In genomic region chr1:2320001-2320400, GRCh38 we compare ENCODE assay signal across 17 cellular contexts.
"Had no signal": no experiment of that assay in that cellular context is flagged by ENCODE, and none has a peak within 500 bp of the region (broad histone marks: within the 10 kb centered on the region; RNA-seq: fewer than 3 reads in every experiment).

No MANE protein-coding gene starts in this region.

- H3K27ac ChIP-seq: brain microvascular endothelial cell, epithelial cell of prostate had no signal

- DNase-seq: activated B cell treated with CpG ODN at 0.5 μM for 24 hours; activated CD4-positive, alpha-beta T cell treated with anti-CD3 and anti-CD28 coated beads, Interleukin-2, amount 10 ng/mL, durations not matched to agents 7 days and 5 days; activated naive CD4-positive, alpha-beta T cell; activated naive CD8-positive, alpha-beta T cell treated with anti-CD3 and anti-CD28 coated beads, Interleukin-2, amount 10 ng/mL, durations not matched to agents 7 days and 5 days; brain microvascular endothelial cell; cerebellar nuclear complex; dermis blood vessel endothelial cell; effector memory CD8-positive, alpha-beta T cell; gastrocnemius medialis; left colon; posterior cingulate gyrus had no signal

- H3K36me3 ChIP-seq: brain microvascular endothelial cell, gastrocnemius medialis, thoracic aorta had no signal

- H3K4me3 ChIP-seq: gastrocnemius medialis, thoracic aorta had no signal

- H3K27ac Mint-ChIP-seq: activated B cell treated with CpG ODN at 0.5 μM for 24 hours; activated CD4-positive, alpha-beta T cell treated with anti-CD3 and anti-CD28 coated beads, Interleukin-2, amount 10 ng/mL, durations not matched to agents 7 days and 5 days; activated naive CD8-positive, alpha-beta T cell treated with anti-CD3 and anti-CD28 coated beads, Interleukin-2, amount 10 ng/mL, durations not matched to agents 7 days and 5 days; effector memory CD8-positive, alpha-beta T cell; memory B cell; stimulated activated naive CD8-positive, alpha-beta T cell treated with anti-CD3 and anti-CD28 coated beads, Interleukin-15, Interleukin-2, amounts not matched to agents 100 ng/mL and 50 ng/mL, for 24 hours; T-helper 2 cell treated with Interferon-gamma antibody and Interleukin-4, amounts not matched to agents 5 μg/mL and 100 μg/mL, for 36 hours had no signal

- H3K27me3 Mint-ChIP-seq: activated B cell treated with CpG ODN at 0.5 μM for 24 hours; activated CD4-positive, alpha-beta T cell treated with anti-CD3 and anti-CD28 coated beads, Interleukin-2, amount 10 ng/mL, durations not matched to agents 7 days and 5 days; effector memory CD8-positive, alpha-beta T cell had no signal

- H3K36me3 Mint-ChIP-seq: activated naive CD8-positive, alpha-beta T cell treated with anti-CD3 and anti-CD28 coated beads, Interleukin-2, amount 10 ng/mL, durations not matched to agents 7 days and 5 days had no signal

- H3K9me3 ChIP-seq: gastrocnemius medialis, thoracic aorta had no signal

- H3K27me3 ChIP-seq: brain microvascular endothelial cell had no signal

- H3K4me3 Mint-ChIP-seq: activated B cell treated with CpG ODN at 0.5 μM for 24 hours; activated CD4-positive, alpha-beta T cell treated with anti-CD3 and anti-CD28 coated beads, Interleukin-2, amount 10 ng/mL, durations not matched to agents 7 days and 5 days; activated naive CD8-positive, alpha-beta T cell treated with anti-CD3 and anti-CD28 coated beads, Interleukin-2, amount 10 ng/mL, durations not matched to agents 7 days and 5 days; effector memory CD8-positive, alpha-beta T cell; memory B cell; neural crest cell; stimulated activated naive CD8-positive, alpha-beta T cell treated with anti-CD3 and anti-CD28 coated beads, Interleukin-15, Interleukin-2, amounts not matched to agents 100 ng/mL and 50 ng/mL, for 24 hours; T-helper 2 cell treated with Interferon-gamma antibody and Interleukin-4, amounts not matched to agents 5 μg/mL and 100 μg/mL, for 36 hours had no signal

- ATAC-seq: effector memory CD8-positive, alpha-beta T cell; gastrocnemius medialis; left colon had no signal

- H3K9me3 Mint-ChIP-seq: activated B cell treated with CpG ODN at 0.5 μM for 24 hours; activated CD4-positive, alpha-beta T cell treated with anti-CD3 and anti-CD28 coated beads, Interleukin-2, amount 10 ng/mL, durations not matched to agents 7 days and 5 days; effector memory CD8-positive, alpha-beta T cell; neural crest cell; stimulated activated naive CD8-positive, alpha-beta T cell treated with anti-CD3 and anti-CD28 coated beads, Interleukin-15, Interleukin-2, amounts not matched to agents 100 ng/mL and 50 ng/mL, for 24 hours; T-helper 2 cell treated with Interferon-gamma antibody and Interleukin-4, amounts not matched to agents 5 μg/mL and 100 μg/mL, for 36 hours had no signal
